In the genomic region with DNA sequence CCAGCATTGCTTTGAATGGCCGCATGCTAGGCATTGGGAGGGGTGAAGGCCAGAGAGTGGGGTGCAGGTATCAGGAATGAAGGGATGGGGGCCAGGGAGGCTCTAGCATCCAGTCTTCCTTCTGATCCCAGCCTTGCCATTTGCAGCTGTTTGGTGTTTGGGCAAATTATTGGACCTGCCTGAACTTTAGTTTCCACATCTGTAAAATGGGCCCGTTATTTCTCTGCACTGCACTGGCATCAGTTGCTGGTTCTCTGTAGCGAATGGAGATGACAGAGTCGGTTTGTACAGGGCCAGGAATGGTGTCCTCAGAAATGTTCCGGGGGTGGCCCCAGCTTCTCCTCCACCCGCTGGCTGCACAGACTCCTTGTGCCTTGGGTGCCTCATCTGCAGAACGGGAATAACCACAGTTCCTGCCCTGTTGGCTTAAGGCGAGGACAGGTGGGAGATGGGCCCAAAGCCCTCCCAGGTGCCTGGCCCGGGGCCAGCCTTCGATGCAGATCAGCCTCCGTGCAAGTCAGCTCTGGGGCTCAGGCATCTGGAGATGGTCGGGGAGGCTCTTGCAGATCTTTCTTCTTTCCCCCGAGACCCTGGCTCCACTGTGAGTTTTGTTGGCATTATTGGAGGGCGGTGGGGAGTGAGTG, we compare ENCODE assay signal across 27 cellular contexts. TPM values are rescaled to one million over a fixed set of nuclear protein-coding genes. Genes with fewer than 3 reads are reported as not detected.
"Had no signal": no experiment of that assay in that cellular context is flagged by ENCODE, and none has a peak within 500 bp of the region (broad histone marks: within the 10 kb centered on the region; RNA-seq: fewer than 3 reads in every experiment).

No MANE protein-coding gene starts in this region.

- H3K27ac ChIP-seq: brain microvascular endothelial cell, cardiac muscle cell, Peyer's patch had no signal

- H3K4me1 ChIP-seq: Peyer's patch had no signal

- H3K4me3 ChIP-seq: cardiac muscle cell, Peyer's patch had no signal

- FAIRE-seq: TTC549 had no signal

- DNase-seq: activated CD4-positive, alpha-beta memory T cell treated with anti-CD3 and anti-CD28 coated beads, Interleukin-2, amount 10 ng/mL, durations not matched to agents 7 days and 5 days; activated CD4-positive, alpha-beta T cell treated with anti-CD3 and anti-CD28 coated beads, Interleukin-2, amount 10 ng/mL, durations not matched to agents 7 days and 5 days; activated CD4-positive, CD25-positive, alpha-beta regulatory T cell; activated gamma-delta T cell treated with Interleukin-2 at 50 U/mL for 16 hours; activated naive CD4-positive, alpha-beta T cell treated with anti-CD3 and anti-CD28 coated beads, Interleukin-2, amount 10 ng/mL, durations not matched to agents 7 days and 5 days; activated naive CD8-positive, alpha-beta T cell treated with anti-CD3 and anti-CD28 coated beads for 36 hours; activated T-cell treated with anti-CD3 and anti-CD28 coated beads for 4 hours; activated T-cell treated with anti-CD3 and anti-CD28 coated beads, Interleukin-2, amount 50 U/mL, for 48 hours; brain microvascular endothelial cell; cerebellar nuclear complex; NCI-H1092; NCI-H1417; NCI-H1930; NCI-H2171 treated with DMSO at 0.1 percent for 48 hours; NCI-H226; NCI-H526; NCI-H774; NK-92 treated with Interleukin-12 subunit alpha and Interleukin-12 subunit beta, amount 100 ng/mL, for 24 hours; OCI-M1; Peyer's patch; SHP77 treated with DMSO at 0.1 percent for 48 hours; T-helper 17 cell; T1000 had no signal

- H3K36me3 ChIP-seq: brain microvascular endothelial cell, cardiac muscle cell, Peyer's patch had no signal

- ATAC-seq: activated T-helper 17 cell treated with anti-CD3 and anti-CD28 coated beads, Interleukin-2, amount 50 U/mL, for 72 hours; T-helper 17 cell had no signal

- H3K27me3 ChIP-seq: brain microvascular endothelial cell, cardiac muscle cell, Peyer's patch had no signal

RNA-seq across cellular contexts. Expression of a gene that starts 51.4 kb away (rescaled TPM):
- total RNA-seq: MCF 10A had no signal
